In the genomic region with DNA sequence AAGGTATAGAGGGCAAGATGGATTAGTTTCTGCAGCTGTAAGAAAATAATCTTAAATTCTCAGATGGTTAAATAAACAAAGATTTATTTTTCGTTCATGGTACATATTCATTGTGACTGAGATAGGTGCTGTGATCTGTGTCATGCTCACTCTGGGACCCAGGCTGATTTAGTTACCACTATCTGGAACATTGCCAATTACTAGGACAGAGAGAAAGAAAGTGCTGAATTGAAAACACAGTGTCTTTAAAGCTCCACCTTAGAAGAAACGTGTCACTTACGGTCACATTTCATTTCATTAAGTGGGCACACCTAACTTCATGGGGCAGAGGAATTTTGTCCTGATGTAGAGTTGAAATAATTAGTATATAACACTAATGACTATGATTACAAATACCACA, we compare ENCODE assay signal across 27 cellular contexts.
"Had no signal": no experiment of that assay in that cellular context is flagged by ENCODE, and none has a peak within 500 bp of the region (broad histone marks: within the 10 kb centered on the region; RNA-seq: fewer than 3 reads in every experiment).

No MANE protein-coding gene starts in this region.

- H3K27ac Mint-ChIP-seq: activated CD8-positive, alpha-beta T cell treated with anti-CD3 and anti-CD28 coated beads, Interleukin-2, amount 10 ng/mL, durations not matched to agents 7 days and 5 days; activated naive CD4-positive, alpha-beta T cell treated with anti-CD3 and anti-CD28 coated beads, Interleukin-2, amount 50 U/mL, for 24 hours; T-helper 1 cell treated with Interleukin-12 subunit alpha and Interleukin-12 subunit beta and Interleukin-4 antibody, amounts not matched to agents 30 μg/mL and 1 μg/mL, for 36 hours had no signal

- H3K27ac ChIP-seq: breast epithelium, colonic mucosa, SK-N-MC had no signal

- ATAC-seq: activated CD4-positive, CD25-positive, alpha-beta regulatory T cell treated with anti-CD3 and anti-CD28 coated beads, Interleukin-2, amount 50 U/mL, for 24 hours; activated CD8-positive, alpha-beta T cell treated with anti-CD3 and anti-CD28 coated beads, Interleukin-2, amount 10 ng/mL, durations not matched to agents 7 days and 5 days; Panc1; Right ventricle myocardium inferior had no signal

- H3K4me3 ChIP-seq: breast epithelium, colonic mucosa, SK-N-MC had no signal

- H3K27me3 ChIP-seq: breast epithelium, colonic mucosa had no signal

- H3K9me3 ChIP-seq: colonic mucosa had no signal

- H3K36me3 ChIP-seq: breast epithelium, colonic mucosa had no signal

- H3K4me1 ChIP-seq: breast epithelium, colonic mucosa had no signal

- DNase-seq: activated CD4-positive, alpha-beta T cell treated with anti-CD3 and anti-CD28 coated beads for 4 hours; activated CD4-positive, alpha-beta T cell treated with anti-CD3 and anti-CD28 coated beads, Interleukin-2, amount 50 U/mL, for 4 hours; activated CD8-positive, alpha-beta memory T cell treated with anti-CD3 and anti-CD28 coated beads, Interleukin-2, amount 50 U/mL, for 48 hours; activated CD8-positive, alpha-beta T cell treated with anti-CD3 and anti-CD28 coated beads, Interleukin-2, amount 10 ng/mL, durations not matched to agents 7 days and 5 days; activated effector memory CD4-positive, alpha-beta T cell treated with Interleukin-2 at 50 U/mL for 16 hours; activated naive CD4-positive, alpha-beta T cell; activated T-cell treated with anti-CD3 and anti-CD28 coated beads, Interleukin-2, amount 50 U/mL, for 1 hour; aorta; caudate nucleus; colonic mucosa; IMR-90; KG1; NCI-H1092; NCI-H1436 treated with DMSO at 0.1 percent for 48 hours; NCI-H187; NCI-H2081; NCI-H2227 treated with DMSO at 0.1 percent for 48 hours; NCI-H510A; NCI-H69; RPMI8226 had no signal

- H3K4me3 Mint-ChIP-seq: activated CD8-positive, alpha-beta T cell treated with anti-CD3 and anti-CD28 coated beads, Interleukin-2, amount 10 ng/mL, durations not matched to agents 7 days and 5 days; activated naive CD4-positive, alpha-beta T cell treated with anti-CD3 and anti-CD28 coated beads, Interleukin-2, amount 50 U/mL, for 24 hours; T-helper 1 cell treated with Interleukin-12 subunit alpha and Interleukin-12 subunit beta and Interleukin-4 antibody, amounts not matched to agents 30 μg/mL and 1 μg/mL, for 36 hours had no signal

- H3K4me1 Mint-ChIP-seq: activated naive CD4-positive, alpha-beta T cell treated with anti-CD3 and anti-CD28 coated beads, Interleukin-2, amount 50 U/mL, for 24 hours had no signal

- H3K9me3 Mint-ChIP-seq: T-helper 1 cell treated with Interleukin-12 subunit alpha and Interleukin-12 subunit beta and Interleukin-4 antibody, amounts not matched to agents 30 μg/mL and 1 μg/mL, for 36 hours had no signal

- H3K36me3 Mint-ChIP-seq: activated naive CD4-positive, alpha-beta T cell treated with anti-CD3 and anti-CD28 coated beads, Interleukin-2, amount 50 U/mL, for 24 hours had no signal
